29 cellular contexts compared by ENCODE assay signal in the genomic region with DNA sequence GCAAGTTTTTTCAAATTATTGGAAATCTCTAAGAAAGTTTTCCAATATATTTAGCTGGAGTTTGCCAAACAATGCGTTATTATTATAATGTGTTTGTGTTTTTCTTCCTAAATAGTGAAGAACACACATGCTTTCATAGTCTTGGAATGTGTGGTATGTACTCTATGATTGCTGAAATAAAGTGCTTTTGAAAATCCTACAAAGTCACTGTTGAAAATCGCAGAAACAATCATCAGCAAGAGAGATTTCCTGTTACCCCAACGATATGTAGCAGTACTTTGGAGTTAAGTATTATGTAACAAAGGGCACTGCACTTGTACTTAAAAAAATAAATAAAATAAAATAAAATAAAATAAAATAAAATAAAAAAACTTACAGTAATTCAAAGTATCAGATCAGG.
"Had no signal": no experiment of that assay in that cellular context is flagged by ENCODE, and none has a peak within 500 bp of the region (broad histone marks: within the 10 kb centered on the region; RNA-seq: fewer than 3 reads in every experiment).

No MANE protein-coding gene starts in this region.

- H3K27ac ChIP-seq: gastroesophageal sphincter, hepatocyte, ovary, right lobe of liver, skin epidermis, thoracic aorta, uterus had no signal

- H3K27me3 Mint-ChIP-seq: activated CD4-positive, alpha-beta memory T cell treated with anti-CD3 and anti-CD28 coated beads, Interleukin-2, amount 10 ng/mL, durations not matched to agents 7 days and 5 days; activated CD4-positive, alpha-beta T cell treated with anti-CD3 and anti-CD28 coated beads, Interleukin-2, amount 10 ng/mL, durations not matched to agents 7 days and 5 days; activated T-cell treated with anti-CD3 and anti-CD28 coated beads, Interleukin-2, amount 50 U/mL, for 24 hours; activated T-helper 17 cell treated with anti-CD3 and anti-CD28 coated beads, Interleukin-2, amount 50 U/mL, for 72 hours; brain; naive thymus-derived CD4-positive, alpha-beta T cell; progenitor cell of endocrine pancreas; stimulated activated naive CD8-positive, alpha-beta T cell treated with anti-CD3 and anti-CD28 coated beads, Interleukin-15, Interleukin-2, amounts not matched to agents 100 ng/mL and 50 ng/mL, for 24 hours; type B pancreatic cell had no signal

- H3K4me3 Mint-ChIP-seq: activated CD4-positive, alpha-beta memory T cell treated with anti-CD3 and anti-CD28 coated beads, Interleukin-2, amount 10 ng/mL, durations not matched to agents 7 days and 5 days; activated CD4-positive, alpha-beta T cell treated with anti-CD3 and anti-CD28 coated beads, Interleukin-2, amount 10 ng/mL, durations not matched to agents 7 days and 5 days; activated T-cell treated with anti-CD3 and anti-CD28 coated beads, Interleukin-2, amount 50 U/mL, for 24 hours; activated T-helper 17 cell treated with anti-CD3 and anti-CD28 coated beads, Interleukin-2, amount 50 U/mL, for 72 hours; brain; naive thymus-derived CD4-positive, alpha-beta T cell; stimulated activated effector memory CD8-positive, alpha-beta T cell treated with anti-CD3 and anti-CD28 coated beads, Interleukin-12 subunit alpha, Interleukin-12 subunit beta, amount 100 ng/mL, for 72 hours; stimulated activated naive CD8-positive, alpha-beta T cell treated with anti-CD3 and anti-CD28 coated beads, Interleukin-15, Interleukin-2, amounts not matched to agents 100 ng/mL and 50 ng/mL, for 24 hours; type B pancreatic cell had no signal

- ATAC-seq: activated naive CD4-positive, alpha-beta T cell treated with anti-CD3 and anti-CD28 coated beads, Interleukin-2, amount 50 U/mL, for 72 hours; activated T-helper 17 cell treated with anti-CD3 and anti-CD28 coated beads, Interleukin-2, amount 50 U/mL, for 72 hours; gastroesophageal sphincter; left colon; naive thymus-derived CD4-positive, alpha-beta T cell; right lobe of liver; stimulated activated effector memory CD8-positive, alpha-beta T cell treated with anti-CD3 and anti-CD28 coated beads, Interleukin-12 subunit alpha, Interleukin-12 subunit beta, amount 100 ng/mL, for 72 hours had no signal

- H3K27me3 ChIP-seq: gastroesophageal sphincter, hepatocyte, ovary, right lobe of liver, uterus had no signal

- H3K9me3 Mint-ChIP-seq: activated CD4-positive, alpha-beta memory T cell treated with anti-CD3 and anti-CD28 coated beads, Interleukin-2, amount 10 ng/mL, durations not matched to agents 7 days and 5 days; activated naive CD4-positive, alpha-beta T cell treated with anti-CD3 and anti-CD28 coated beads, Interleukin-2, amount 50 U/mL, for 72 hours had no signal

- H3K4me1 ChIP-seq: gastroesophageal sphincter, right lobe of liver, uterus had no signal

- FAIRE-seq: endothelial cell of umbilical vein, keratinocyte had no signal

- H3K36me3 Mint-ChIP-seq: activated naive CD4-positive, alpha-beta T cell treated with anti-CD3 and anti-CD28 coated beads, Interleukin-2, amount 50 U/mL, for 72 hours; brain; naive thymus-derived CD4-positive, alpha-beta T cell; stimulated activated effector memory CD8-positive, alpha-beta T cell treated with anti-CD3 and anti-CD28 coated beads, Interleukin-12 subunit alpha, Interleukin-12 subunit beta, amount 100 ng/mL, for 72 hours had no signal

- H3K4me1 Mint-ChIP-seq: activated CD4-positive, alpha-beta memory T cell treated with anti-CD3 and anti-CD28 coated beads, Interleukin-2, amount 10 ng/mL, durations not matched to agents 7 days and 5 days; activated CD4-positive, alpha-beta T cell treated with anti-CD3 and anti-CD28 coated beads, Interleukin-2, amount 10 ng/mL, durations not matched to agents 7 days and 5 days; activated T-helper 17 cell treated with anti-CD3 and anti-CD28 coated beads, Interleukin-2, amount 50 U/mL, for 72 hours; brain; naive thymus-derived CD4-positive, alpha-beta T cell; stimulated activated effector memory CD8-positive, alpha-beta T cell treated with anti-CD3 and anti-CD28 coated beads, Interleukin-12 subunit alpha, Interleukin-12 subunit beta, amount 100 ng/mL, for 72 hours had no signal

- H3K27ac Mint-ChIP-seq: activated CD4-positive, alpha-beta memory T cell treated with anti-CD3 and anti-CD28 coated beads, Interleukin-2, amount 10 ng/mL, durations not matched to agents 7 days and 5 days; activated CD4-positive, alpha-beta T cell treated with anti-CD3 and anti-CD28 coated beads, Interleukin-2, amount 10 ng/mL, durations not matched to agents 7 days and 5 days; activated naive CD4-positive, alpha-beta T cell treated with anti-CD3 and anti-CD28 coated beads, Interleukin-2, amount 50 U/mL, for 72 hours; activated T-cell treated with anti-CD3 and anti-CD28 coated beads, Interleukin-2, amount 50 U/mL, for 24 hours; activated T-helper 17 cell treated with anti-CD3 and anti-CD28 coated beads, Interleukin-2, amount 50 U/mL, for 72 hours; brain; naive thymus-derived CD4-positive, alpha-beta T cell; progenitor cell of endocrine pancreas; stimulated activated effector memory CD8-positive, alpha-beta T cell treated with anti-CD3 and anti-CD28 coated beads, Interleukin-12 subunit alpha, Interleukin-12 subunit beta, amount 100 ng/mL, for 72 hours; stimulated activated naive CD8-positive, alpha-beta T cell treated with anti-CD3 and anti-CD28 coated beads, Interleukin-15, Interleukin-2, amounts not matched to agents 100 ng/mL and 50 ng/mL, for 24 hours; type B pancreatic cell had no signal

- H3K4me3 ChIP-seq: gastroesophageal sphincter, hepatocyte, ovary, right lobe of liver, skin epidermis, thoracic aorta, uterus had no signal

- H3K36me3 ChIP-seq: gastroesophageal sphincter, ovary, thoracic aorta, uterus had no signal

- H3K9me3 ChIP-seq: gastroesophageal sphincter, ovary, right lobe of liver, thoracic aorta, uterus had no signal

- DNase-seq: activated CD4-positive, alpha-beta memory T cell treated with anti-CD3 and anti-CD28 coated beads, Interleukin-2, amount 10 ng/mL, durations not matched to agents 7 days and 5 days; activated CD4-positive, alpha-beta T cell treated with anti-CD3 and anti-CD28 coated beads for 1 hour; activated CD4-positive, alpha-beta T cell treated with anti-CD3 and anti-CD28 coated beads, Interleukin-2, amount 10 ng/mL, durations not matched to agents 7 days and 5 days; activated CD8-positive, alpha-beta memory T cell treated with anti-CD3 and anti-CD28 coated beads, Interleukin-2, amount 50 U/mL, for 48 hours; activated T-cell treated with anti-CD3 and anti-CD28 coated beads, Interleukin-2, amount 50 U/mL, for 24 hours; aorta; cortex of kidney; left colon; midbrain; naive thymus-derived CD4-positive, alpha-beta T cell; ovary; right lobe of liver; stimulated activated CD4-positive, alpha-beta T cell treated with anti-CD3 and anti-CD28 coated beads, Interleukin-12 subunit alpha, Interleukin-12 subunit beta, amount 100 ng/mL, for 4 hours; stimulated activated CD4-positive, alpha-beta T cell treated with anti-CD3 and anti-CD28 coated beads, Interleukin-4, amount 100 ng/mL, for 24 hours; T-helper 2 cell; uterus had no signal
